Comparison of ENCODE assay signal across 1 cellular context in genomic region chr18:9806905-9807304, GRCh38.
A peak's percentile ranks its signal among the peaks of the same experiment; 100 is the strongest.
TF ChIP-seq lines count a peak whose summit lies in the region.

No MANE protein-coding gene starts in this region.

TF ChIP-seq in HepG2, 621 proteins besides CTCF, POLR2A, EP300 and RAD21 (continued from another document and continues in another):
- no peak for TF ChIP-seq CREBL2 (CRISPR knock-in tag; IDR thresholded peaks at IDR 0.05; ENCODE audit: borderline replicate concordance)
- no peak for TF ChIP-seq KMT2B (CRISPR knock-in tag; IDR thresholded peaks at IDR 0.05)
- peak; percentile 40; the same call in 1 of the 2 replicates for TF ChIP-seq UBTF (CRISPR knock-in tag; IDR thresholded peaks at IDR 0.05)
- TF ChIP-seq GTF2F1 (IDR thresholded peaks at IDR 0.05; ENCODE audit: low read length) = no peak
- no peak for TF ChIP-seq THAP9 (CRISPR knock-in tag; IDR thresholded peaks at IDR 0.05; ENCODE audit: borderline replicate concordance)
- TF ChIP-seq ZNF75D (CRISPR knock-in tag; IDR thresholded peaks at IDR 0.05; ENCODE audit: borderline replicate concordance) = no peak
- TF ChIP-seq SKIL (CRISPR knock-in tag; IDR thresholded peaks at IDR 0.05; ENCODE audit: borderline replicate concordance) = peak; percentile 70; the same call in 1 of the 2 replicates
- no peak for TF ChIP-seq SP2 (CRISPR knock-in tag; IDR thresholded peaks at IDR 0.05)
- TF ChIP-seq ZNF275 (CRISPR knock-in tag; IDR thresholded peaks at IDR 0.05; ENCODE audit: borderline replicate concordance) = no peak
- no peak for TF ChIP-seq SIX1 (CRISPR knock-in tag; IDR thresholded peaks at IDR 0.05; ENCODE audit: borderline replicate concordance)
- TF ChIP-seq ZNF770 (CRISPR knock-in tag; IDR thresholded peaks at IDR 0.05) = no peak
- TF ChIP-seq EZH2 (conservative IDR thresholded peaks at IDR 0.05; ENCODE audit: low read depth, low read length) = no peak
- peak; percentile 37; the same call in 1 of the 2 replicates for TF ChIP-seq ZNF331 (CRISPR knock-in tag; IDR thresholded peaks at IDR 0.05)
- TF ChIP-seq GRHL1 (CRISPR knock-in tag; conservative IDR thresholded peaks at IDR 0.05) = no peak
- no peak for TF ChIP-seq HOMEZ (CRISPR knock-in tag; IDR thresholded peaks at IDR 0.05; ENCODE audit: low read depth)
- TF ChIP-seq LCORL (IDR thresholded peaks at IDR 0.05) = no peak
- no peak; the same call in 1 of the 2 replicates for TF ChIP-seq LCORL (CRISPR knock-in tag; IDR thresholded peaks at IDR 0.05)
- 0 out of 2 replicates have a peak, but pooled peaks have one; percentile 6 for TF ChIP-seq ZNF629 (CRISPR knock-in tag; conservative IDR thresholded peaks at IDR 0.05)
- TF ChIP-seq IKZF5 (CRISPR knock-in tag; IDR thresholded peaks at IDR 0.05) = peak; percentile 62; the same call in 1 of the 2 replicates
- 0 out of 2 replicates have a peak, but pooled peaks have one; percentile 21 for TF ChIP-seq ZNF337 (CRISPR knock-in tag; IDR thresholded peaks at IDR 0.05; ENCODE audit: borderline replicate concordance, low read depth)
- TF ChIP-seq RARA (CRISPR knock-in tag; IDR thresholded peaks at IDR 0.05) = peak; percentile 53; the same call in 1 of the 2 replicates
- TF ChIP-seq TRIM24 (CRISPR knock-in tag; IDR thresholded peaks at IDR 0.05) = no peak
- TF ChIP-seq ZFX (CRISPR knock-in tag; IDR thresholded peaks at IDR 0.05; ENCODE audit: low read depth) = peak; percentile 52; the same call in 1 of the 2 replicates
- TF ChIP-seq ZNF614 (CRISPR knock-in tag; IDR thresholded peaks at IDR 0.05; ENCODE audit: borderline replicate concordance) = peak; percentile 13; the same call in 1 of the 2 replicates
- no peak for TF ChIP-seq ZNF33A (CRISPR knock-in tag; IDR thresholded peaks at IDR 0.05; ENCODE audit: borderline replicate concordance)
- peak; percentile 56; the same call in 1 of the 2 replicates for TF ChIP-seq EHMT2 (IDR thresholded peaks at IDR 0.05; ENCODE audit: borderline replicate concordance, low read depth, low read length)
- no peak for TF ChIP-seq ZNF224 (CRISPR knock-in tag; IDR thresholded peaks at IDR 0.05)
- 0 out of 2 replicates have a peak, but pooled peaks have one; percentile 21 for TF ChIP-seq ZFP91 (CRISPR knock-in tag; IDR thresholded peaks at IDR 0.05; ENCODE audit: borderline replicate concordance)
- TF ChIP-seq ZGPAT (CRISPR knock-in tag; IDR thresholded peaks at IDR 0.05) = 0 out of 2 replicates have a peak, but pooled peaks have one; percentile 27
- no peak for TF ChIP-seq SMAD9 (CRISPR knock-in tag; IDR thresholded peaks at IDR 0.05)
- TF ChIP-seq SPEN (CRISPR knock-in tag; IDR thresholded peaks at IDR 0.05; ENCODE audit: low read depth) = peak; percentile 35; the same call in 1 of the 2 replicates
- TF ChIP-seq IKZF4 (CRISPR knock-in tag; IDR thresholded peaks at IDR 0.05; ENCODE audit: borderline replicate concordance, low read depth, not compliant biosample characterization) = no peak
